Comparison of ENCODE assay signal across 1 cellular context in genomic region chr3:56778904-56779303, GRCh38.
TF ChIP-seq lines count a peak whose summit lies in the region.

No MANE protein-coding gene starts in this region.

TF ChIP-seq in GM23338, 12 proteins besides CTCF, POLR2A, EP300 and RAD21:
- TF ChIP-seq POLR2AphosphoS5 (IDR thresholded peaks at IDR 0.05; ENCODE audit: low read depth) = no peak
- TF ChIP-seq REST (IDR thresholded peaks at IDR 0.05; ENCODE audit: unreplicated experiment) = no peak
- no peak for TF ChIP-seq ZNF114 (CRISPR knock-in tag; IDR thresholded peaks at IDR 0.05)
- TF ChIP-seq EZH2phosphoT487 (IDR thresholded peaks at IDR 0.05; ENCODE audit: unreplicated experiment) = no peak
- no peak for TF ChIP-seq NANOG (IDR thresholded peaks at IDR 0.05; ENCODE audit: borderline replicate concordance)
- TF ChIP-seq ZNF462 (CRISPR knock-in tag; IDR thresholded peaks at IDR 0.05) = no peak
- TF ChIP-seq JUNB (IDR thresholded peaks at IDR 0.05; ENCODE audit: unreplicated experiment) = no peak
- TF ChIP-seq STAT1 (IDR thresholded peaks at IDR 0.05; ENCODE audit: unreplicated experiment) = no peak
